In the genomic region with DNA sequence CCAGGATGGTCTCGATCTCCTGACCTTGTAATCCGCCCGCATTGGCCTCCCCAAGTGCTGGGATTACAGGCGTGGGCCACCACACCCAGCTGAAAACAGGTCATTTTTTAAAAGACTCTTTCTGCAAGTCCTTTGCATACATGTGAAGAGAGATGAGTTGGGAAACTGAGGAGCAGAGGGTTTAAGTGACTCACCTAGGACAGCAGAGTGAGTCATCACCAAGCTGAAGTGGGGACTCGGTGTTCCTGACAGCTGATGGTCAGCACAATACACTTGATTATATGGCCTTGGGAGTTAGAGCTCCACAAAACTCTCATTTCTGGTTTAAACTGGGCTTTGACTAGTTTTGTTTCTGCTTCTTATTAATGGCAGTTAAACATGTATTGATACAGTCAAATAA, we compare ENCODE assay signal across 11 cellular contexts. TPM values are rescaled to one million over a fixed set of nuclear protein-coding genes. Genes with fewer than 3 reads are reported as not detected.
DNase-seq lines count a peak whose midpoint lies in the region; ATAC-seq, FAIRE-seq and TF ChIP-seq lines count a peak whose summit lies in the region.
"Had no signal": no experiment of that assay in that cellular context is flagged by ENCODE, and none has a peak within 500 bp of the region (broad histone marks: within the 10 kb centered on the region; RNA-seq: fewer than 3 reads in every experiment).

No MANE protein-coding gene starts in this region.

- CTCF ChIA-PET in GM10248 (lab: Yijun Ruan, JAX), result interaction anchor here (1.2 to 1.6 kb wide), 4 partner anchors 20 to 69 kb away, joined by 3 to 5 read pairs (median 4); no protein-coding TSS in a partner anchor

- no peaks in the 10 kb centered on the region for H3K9me3 Mint-ChIP-seq in activated T-helper 17 cell treated with anti-CD3 and anti-CD28 coated beads, Interleukin-2, amount 50 U/mL, for 72 hours
- H3K9me3 Mint-ChIP-seq in effector memory CD8-positive, alpha-beta T cell, result no peaks in the 10 kb centered on the region

- TF ChIP-seq CTCF in foreskin keratinocyte (conservative IDR thresholded peaks at IDR 0.05) (no peak), right atrium auricular region (IDR thresholded peaks at IDR 0.05) (no peak), uterus (IDR thresholded peaks at IDR 0.05) (no peak), GM10248 (IDR thresholded peaks at IDR 0.05; ENCODE audit: control extremely low read depth, extremely low read depth, low read depth, missing control alignments) (no peak)

- H3K36me3 ChIP-seq in skeletal muscle satellite cell (ENCODE audit: insufficient read depth, low read length) (no peaks in the 10 kb centered on the region), right atrium auricular region (no peaks in the 10 kb centered on the region), uterus (no peaks in the 10 kb centered on the region)

- no peaks in the 10 kb centered on the region for H3K36me3 Mint-ChIP-seq in activated T-helper 17 cell treated with anti-CD3 and anti-CD28 coated beads, Interleukin-2, amount 50 U/mL, for 72 hours (ENCODE audit: low read depth)
- H3K36me3 Mint-ChIP-seq in effector memory CD8-positive, alpha-beta T cell (ENCODE audit: insufficient read depth), result peaks cover 3% of the 10 kb centered on the region

- H3K27ac Mint-ChIP-seq in activated T-helper 17 cell treated with anti-CD3 and anti-CD28 coated beads, Interleukin-2, amount 50 U/mL, for 72 hours, result no peak overlapping the region
- no peak overlapping the region for H3K27ac Mint-ChIP-seq in effector memory CD8-positive, alpha-beta T cell

- no peak overlapping the region for H3K27ac ChIP-seq in foreskin keratinocyte
- no peak overlapping the region for H3K27ac ChIP-seq in right atrium auricular region
- H3K27ac ChIP-seq in uterus, result no peak overlapping the region

- H3K27me3 ChIP-seq in foreskin keratinocyte, result no peaks in the 10 kb centered on the region
- H3K27me3 ChIP-seq in skeletal muscle satellite cell (ENCODE audit: control insufficient read depth, insufficient read depth, low read length), result no peaks in the 10 kb centered on the region
- H3K27me3 ChIP-seq in right atrium auricular region, result no peaks in the 10 kb centered on the region
- H3K27me3 ChIP-seq in uterus, result no peaks in the 10 kb centered on the region

- H3K4me3 ChIP-seq in skeletal muscle satellite cell (ENCODE audit: low read length) (peak overlapping the region; percentile 2), right atrium auricular region (no peak overlapping the region), uterus (no peak overlapping the region)

- H3K4me1 ChIP-seq in foreskin keratinocyte, result peaks cover 34% of the 10 kb centered on the region
- H3K4me1 ChIP-seq in skeletal muscle satellite cell (ENCODE audit: control insufficient read depth, insufficient read depth, low read length), result peaks cover 32% of the 10 kb centered on the region
- peaks cover 0 to 26% of the 10 kb centered on the region in 2 donors for H3K4me1 ChIP-seq in right atrium auricular region
- H3K4me1 ChIP-seq in uterus, result peaks cover 0 to 10% of the 10 kb centered on the region in 2 donors

- no peak for DNase-seq in H54 (ENCODE audit: insufficient read length, low spot score)
- peak in 1 of 2 donors; percentile 44 for DNase-seq in foreskin keratinocyte
- DNase-seq in right atrium auricular region (ENCODE audit: low spot score), result no peak
- DNase-seq in effector memory CD8-positive, alpha-beta T cell, result no peak
- DNase-seq in uterus, result no peak
- no peak for DNase-seq in GM10248 (ENCODE audit: extremely low spot score)
- DNase-seq: activated effector memory CD4-positive, alpha-beta T cell treated with Interleukin-2 at 50 U/mL for 16 hours; NCI-H1436 treated with DMSO at 0.1 percent for 48 hours had no signal

- H3K9me3 ChIP-seq in skeletal muscle satellite cell (replicated peaks; ENCODE audit: low read length), result no peaks in the 10 kb centered on the region
- H3K9me3 ChIP-seq in right atrium auricular region, result no peaks in the 10 kb centered on the region
- no peaks in the 10 kb centered on the region for H3K9me3 ChIP-seq in uterus

- intact Hi-C loops in uterus (cut with DNase I; ENCODE audit: low total_unique reads), result loop anchor here (5.0 kb wide), 2 partner anchors 37 to 58 kb away; a partner anchor contains a TSS

- peak; percentile 72 for FAIRE-seq in H54 (lab: Jason Lieb, UNC)
- FAIRE-seq: frontal cortex had no signal

- POLR2A ChIA-PET in GM10248 (lab: Yijun Ruan, JAX), result no interaction called here

- no peak overlapping the region for H3K9ac ChIP-seq in skeletal muscle satellite cell (ENCODE audit: low read depth, low read length)

- no peaks in the 10 kb centered on the region for H3K27me3 Mint-ChIP-seq in activated T-helper 17 cell treated with anti-CD3 and anti-CD28 coated beads, Interleukin-2, amount 50 U/mL, for 72 hours
- H3K27me3 Mint-ChIP-seq in effector memory CD8-positive, alpha-beta T cell, result peaks cover 5% of the 10 kb centered on the region in 2 donors

- ATAC-seq in activated T-helper 17 cell treated with anti-CD3 and anti-CD28 coated beads, Interleukin-2, amount 50 U/mL, for 72 hours (replicated peaks), result peak; percentile 32
- peak; percentile 36 for ATAC-seq in foreskin keratinocyte
- ATAC-seq in effector memory CD8-positive, alpha-beta T cell (replicated peaks), result no peak

- no peaks in the 10 kb centered on the region for H3K4me1 Mint-ChIP-seq in activated T-helper 17 cell treated with anti-CD3 and anti-CD28 coated beads, Interleukin-2, amount 50 U/mL, for 72 hours
- H3K4me1 Mint-ChIP-seq in effector memory CD8-positive, alpha-beta T cell (ENCODE audit: low read depth in 2 of 2), result peaks cover 0 to 7% of the 10 kb centered on the region in 2 donors

- no peak for TF ChIP-seq POLR2A in H54 (IDR thresholded peaks at IDR 0.05; ENCODE audit: low read depth, low read length)
- no peak for TF ChIP-seq POLR2A in uterus (IDR thresholded peaks at IDR 0.05)

- peak overlapping the region; percentile 32 for H3K4me2 ChIP-seq in skeletal muscle satellite cell (ENCODE audit: low read length)

- H3K4me3 Mint-ChIP-seq in activated T-helper 17 cell treated with anti-CD3 and anti-CD28 coated beads, Interleukin-2, amount 50 U/mL, for 72 hours, result no peak overlapping the region
- no peak overlapping the region for H3K4me3 Mint-ChIP-seq in effector memory CD8-positive, alpha-beta T cell

RNA-seq across cellular contexts. Expression of a gene that starts 38.1 kb away (rescaled TPM):
- 10 to 100 TPM; 12.5 to 18.3 TPM for total RNA-seq in activated T-helper 17 cell treated with anti-CD3 and anti-CD28 coated beads, Interleukin-2, amount 50 U/mL, for 72 hours
- 7.2 and 8.0 TPM in 2 replicates for total RNA-seq in foreskin keratinocyte
- polyA plus RNA-seq in foreskin keratinocyte, result 6.3 and 6.5 TPM in 2 replicates
- total RNA-seq in skeletal muscle satellite cell (2012; rRNA removed), result 13.5 and 19.3 TPM in 2 replicates
- 10 to 100 TPM; 29.3 to 55.1 TPM for total RNA-seq in right atrium auricular region
- total RNA-seq in uterus, result 100 to 1,000 TPM in 2 of 4 donors, 10 to 100 TPM in 2; 22.0 to 204 (median 90.9) TPM
